8 cellular contexts compared by ENCODE assay signal in the genomic region with DNA sequence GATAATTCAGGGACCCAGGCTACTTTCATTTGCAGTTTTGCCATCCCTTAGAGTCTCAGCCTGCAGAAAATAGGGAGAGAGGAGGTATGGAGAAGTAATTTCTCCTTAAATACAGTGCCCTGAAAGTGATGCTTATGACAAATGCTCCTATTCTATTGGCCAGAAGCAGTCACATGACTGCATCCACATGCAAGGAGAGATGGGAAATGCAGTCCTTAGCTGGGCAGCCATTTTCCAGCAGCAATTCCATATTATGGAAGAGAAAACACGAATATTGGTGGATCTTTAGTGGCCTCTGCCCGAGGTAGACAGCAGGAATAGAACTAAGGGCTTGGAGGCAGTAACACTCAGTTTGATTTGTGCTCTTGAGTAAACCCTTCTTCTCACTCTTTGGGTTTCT. TPM values are rescaled to one million over a fixed set of nuclear protein-coding genes. Genes with fewer than 3 reads are reported as not detected.
DNase-seq lines count a peak whose midpoint lies in the region; ATAC-seq lines count a peak whose summit lies in the region.

No MANE protein-coding gene starts in this region.

- DNase-seq in COLO829 (ENCODE audit: low spot score) (peak; percentile 73), left kidney (ENCODE audit: low read depth, low spot score) (peak; percentile 56), islet precursor cell (no peak), posterior cingulate gyrus (no peak), NCI-H1930 (lab: John Stamatoyannopoulos, UW) (no peak)
- peak; percentile 53 for DNase-seq in Jurkat, Clone E6-1 (ENCODE audit: low read depth, low spot score)
- DNase-seq in activated T-helper 1 cell treated with anti-CD3 and anti-CD28 coated beads, Interleukin-12 subunit alpha, Interleukin-12 subunit beta, Interleukin-2, Interleukin-4 antibody, amounts not matched to agents 30 ng/mL and 10 ng/mL and 1 ng/mL, durations not matched to agents 14 hours and 24 hours and 36 hours (ENCODE audit: low spot score) = no peak

- H3K9me3 Mint-ChIP-seq in activated T-helper 1 cell treated with anti-CD3 and anti-CD28 coated beads, Interleukin-12 subunit alpha, Interleukin-12 subunit beta, Interleukin-2, Interleukin-4 antibody, amounts not matched to agents 30 ng/mL and 10 ng/mL and 1 ng/mL, durations not matched to agents 14 hours and 24 hours and 36 hours = peaks cover 4% of the 10 kb centered on the region

- peak overlapping the region; percentile 49 for H3K27ac Mint-ChIP-seq in activated T-helper 1 cell treated with anti-CD3 and anti-CD28 coated beads, Interleukin-12 subunit alpha, Interleukin-12 subunit beta, Interleukin-2, Interleukin-4 antibody, amounts not matched to agents 30 ng/mL and 10 ng/mL and 1 ng/mL, durations not matched to agents 14 hours and 24 hours and 36 hours

- ATAC-seq in HG03280 (IDR thresholded peaks at IDR 0.05; ENCODE audit: unreplicated experiment) = no peak

- H3K4me3 ChIP-seq in Jurkat, Clone E6-1 (ENCODE audit: low read length) = no peak overlapping the region

- no peaks in the 10 kb centered on the region for H3K27me3 Mint-ChIP-seq in activated T-helper 1 cell treated with anti-CD3 and anti-CD28 coated beads, Interleukin-12 subunit alpha, Interleukin-12 subunit beta, Interleukin-2, Interleukin-4 antibody, amounts not matched to agents 30 ng/mL and 10 ng/mL and 1 ng/mL, durations not matched to agents 14 hours and 24 hours and 36 hours (ENCODE audit: insufficient read depth)

- H3K4me1 Mint-ChIP-seq in activated T-helper 1 cell treated with anti-CD3 and anti-CD28 coated beads, Interleukin-12 subunit alpha, Interleukin-12 subunit beta, Interleukin-2, Interleukin-4 antibody, amounts not matched to agents 30 ng/mL and 10 ng/mL and 1 ng/mL, durations not matched to agents 14 hours and 24 hours and 36 hours (ENCODE audit: low read depth) = peaks cover 51% of the 10 kb centered on the region

- intact Hi-C loops in activated T-helper 1 cell treated with anti-CD3 and anti-CD28 coated beads, Interleukin-12 subunit alpha, Interleukin-12 subunit beta, Interleukin-2, Interleukin-4 antibody, amounts not matched to agents 30 ng/mL and 10 ng/mL and 1 ng/mL, durations not matched to agents 14 hours and 24 hours and 36 hours (cut with micrococcal nuclease) = no loop called here
- intact Hi-C loops in posterior cingulate gyrus (cut with DNase I) = no loop called here

- peaks cover 31% of the 10 kb centered on the region for H3K36me3 Mint-ChIP-seq in activated T-helper 1 cell treated with anti-CD3 and anti-CD28 coated beads, Interleukin-12 subunit alpha, Interleukin-12 subunit beta, Interleukin-2, Interleukin-4 antibody, amounts not matched to agents 30 ng/mL and 10 ng/mL and 1 ng/mL, durations not matched to agents 14 hours and 24 hours and 36 hours (ENCODE audit: low read depth)

- no peak overlapping the region for H3K4me3 Mint-ChIP-seq in activated T-helper 1 cell treated with anti-CD3 and anti-CD28 coated beads, Interleukin-12 subunit alpha, Interleukin-12 subunit beta, Interleukin-2, Interleukin-4 antibody, amounts not matched to agents 30 ng/mL and 10 ng/mL and 1 ng/mL, durations not matched to agents 14 hours and 24 hours and 36 hours

RNA-seq across cellular contexts. Expression of a gene that starts 39.4 kb away (rescaled TPM):
- polyA plus RNA-seq in Jurkat, Clone E6-1 (2012; ENCODE audit: insufficient read depth, insufficient read length) = 91.5 TPM
- 86.8 and 90.4 TPM in 2 replicates for total RNA-seq in activated T-helper 1 cell treated with anti-CD3 and anti-CD28 coated beads, Interleukin-12 subunit alpha, Interleukin-12 subunit beta, Interleukin-2, Interleukin-4 antibody, amounts not matched to agents 30 ng/mL and 10 ng/mL and 1 ng/mL, durations not matched to agents 14 hours and 24 hours and 36 hours

RNA-seq across cellular contexts. Expression of a gene that starts 44.7 kb away (rescaled TPM):
- polyA plus RNA-seq in Jurkat, Clone E6-1 (2012; ENCODE audit: insufficient read depth, insufficient read length) = 15.7 TPM
- total RNA-seq in activated T-helper 1 cell treated with anti-CD3 and anti-CD28 coated beads, Interleukin-12 subunit alpha, Interleukin-12 subunit beta, Interleukin-2, Interleukin-4 antibody, amounts not matched to agents 30 ng/mL and 10 ng/mL and 1 ng/mL, durations not matched to agents 14 hours and 24 hours and 36 hours = 15.0 and 15.6 TPM in 2 replicates

Comparison
In these comparisons a context has a peak if more than half of its experiments do, and no peak if none do; other contexts are left out.
1. DNase-seq: peak in COLO829 (single experiment), Jurkat, Clone E6-1 (single experiment) and left kidney (single experiment); none in activated T-helper 1 cell treated with anti-CD3 and anti-CD28 coated beads, Interleukin-12 subunit alpha, Interleukin-12 subunit beta, Interleukin-2, Interleukin-4 antibody, amounts not matched to agents 30 ng/mL and 10 ng/mL and 1 ng/mL, durations not matched to agents 14 hours and 24 hours and 36 hours (single experiment), islet precursor cell (single experiment), posterior cingulate gyrus (0 of 10) and NCI-H1930 (0 of 2).